Comparison of ENCODE assay signal across 8 cellular contexts in the genomic region with DNA sequence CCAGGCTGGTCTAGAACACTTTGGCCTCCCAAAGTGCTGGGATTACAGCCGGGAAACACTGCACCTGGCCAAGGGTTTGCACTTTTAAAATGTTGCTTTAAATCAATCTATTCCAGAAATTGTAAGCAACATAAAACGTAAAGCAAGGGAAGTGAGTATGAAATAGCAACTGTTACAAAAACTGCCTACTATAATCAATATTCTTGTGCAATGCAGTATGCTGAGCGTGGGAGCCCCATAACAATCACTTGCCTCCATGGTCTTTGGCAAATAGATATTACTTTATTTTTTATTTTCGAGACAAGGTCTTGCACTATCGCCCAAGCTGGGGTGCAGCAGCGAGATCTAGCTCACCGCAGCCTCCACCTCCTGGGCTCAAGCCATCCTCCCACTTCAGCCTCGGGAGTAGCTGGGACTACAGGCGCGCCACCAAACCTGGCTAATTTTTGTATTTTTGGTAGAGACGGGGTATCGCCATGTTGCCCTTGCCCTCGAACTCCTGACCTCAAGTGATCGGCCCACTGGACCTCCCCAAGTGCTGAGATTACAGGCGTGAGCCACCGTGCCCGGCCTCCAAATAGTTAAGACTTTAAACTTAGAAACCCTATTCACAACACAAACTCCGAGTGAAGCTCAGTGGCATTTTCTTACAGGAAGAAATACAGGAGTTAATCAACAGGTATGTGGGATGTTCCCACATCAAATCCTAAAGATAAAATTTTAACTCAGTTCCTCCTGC. TPM values are rescaled to one million over a fixed set of nuclear protein-coding genes. Genes with fewer than 3 reads are reported as not detected.
DNase-seq lines count a peak whose midpoint lies in the region; ATAC-seq, FAIRE-seq and TF ChIP-seq lines count a peak whose summit lies in the region.

No MANE protein-coding gene starts in this region.

- H3K9me2 ChIP-seq in OCI-LY1 (ENCODE audit: low read depth, low read length), result no peaks in the 10 kb centered on the region

- H3K4me3 ChIP-seq in OCI-LY1 (ENCODE audit: low read depth, low read length, poor library complexity, severe bottlenecking) (peak overlapping the region; percentile 87), breast epithelium (peak overlapping the region; percentile 96 to 97 (median 96)), lower lobe of right lung (peak overlapping the region; percentile 82), suprapubic skin (peak overlapping the region; percentile 93)

- H3K9me3 ChIP-seq in OCI-LY1 (ENCODE audit: low read length) (no peaks in the 10 kb centered on the region), breast epithelium (no peaks in the 10 kb centered on the region), lower lobe of right lung (no peaks in the 10 kb centered on the region), suprapubic skin (no peaks in the 10 kb centered on the region)

- H3K27me3 ChIP-seq in OCI-LY1 (ENCODE audit: insufficient read depth, low read length), result no peaks in the 10 kb centered on the region
- H3K27me3 ChIP-seq in breast epithelium, result no peaks in the 10 kb centered on the region
- H3K27me3 ChIP-seq in lower lobe of right lung (ENCODE audit: low read depth), result no peaks in the 10 kb centered on the region
- H3K27me3 ChIP-seq in suprapubic skin, result no peaks in the 10 kb centered on the region

- H3K9ac ChIP-seq in OCI-LY1 (ENCODE audit: low read length), result peak overlapping the region; percentile 78

- no peak for TF ChIP-seq CTCF in OCI-LY1 (IDR thresholded peaks at IDR 0.05; ENCODE audit: low read length)
- no peak for TF ChIP-seq CTCF in breast epithelium (IDR thresholded peaks at IDR 0.05)
- TF ChIP-seq CTCF in lower lobe of right lung (IDR thresholded peaks at IDR 0.05), result no peak
- TF ChIP-seq CTCF in suprapubic skin (IDR thresholded peaks at IDR 0.05), result no peak

- TF ChIP-seq POLR2A in GM12891 (IDR thresholded peaks at IDR 0.05; ENCODE audit: low read depth, low read length) (no peak), breast epithelium (IDR thresholded peaks at IDR 0.05) (no peak), suprapubic skin (IDR thresholded peaks at IDR 0.05) (no peak)

- no peak for TF ChIP-seq EP300 in suprapubic skin (IDR thresholded peaks at IDR 0.05)

- H3K27ac ChIP-seq in OCI-LY1 (ENCODE audit: low read depth, low read length, poor library complexity, severe bottlenecking) (peak overlapping the region; percentile 95), breast epithelium (peak overlapping the region; percentile 99), lower lobe of right lung (peak overlapping the region; percentile 97), suprapubic skin (peak overlapping the region; percentile 99)

- peak in 1 of 2 donors; percentile 0 for ATAC-seq in lower lobe of right lung

- H3K36me3 ChIP-seq in OCI-LY1 (ENCODE audit: insufficient read depth, low read length), result peaks cover 25% of the 10 kb centered on the region
- no peaks in the 10 kb centered on the region for H3K36me3 ChIP-seq in breast epithelium
- H3K36me3 ChIP-seq in lower lobe of right lung, result no peaks in the 10 kb centered on the region
- H3K36me3 ChIP-seq in suprapubic skin, result no peaks in the 10 kb centered on the region

- FAIRE-seq in GM12891 (lab: Jason Lieb, UNC), result peak; percentile 66

- 35% methylated on average over 18 of the region's 18 CpGs for WGBS in suprapubic skin

- H3K4me1 ChIP-seq in OCI-LY1 (ENCODE audit: insufficient read depth, low read length, severe bottlenecking) (peaks cover 30% of the 10 kb centered on the region), breast epithelium (peaks cover 0 to 16% of the 10 kb centered on the region in 2 donors), lower lobe of right lung (peaks cover 36% of the 10 kb centered on the region), suprapubic skin (peaks cover 34% of the 10 kb centered on the region)

- DNase-seq in GM12891 (ENCODE audit: insufficient read length, low spot score) (no peak), breast epithelium (ENCODE audit: low spot score in 2 of 2) (no peak), lower lobe of right lung (peak; percentile 47), suprapubic skin (ENCODE audit: low spot score in 2 of 2) (peak in 1 of 2 donors; percentile 64), AML-193 (lab: John Stamatoyannopoulos, UW) (no peak), NCI-H2196 treated with DMSO at 0.1 percent for 48 hours (lab: John Stamatoyannopoulos, UW; ENCODE audit: unreplicated experiment) (no peak), mesenteric fat pad (ENCODE audit: low spot score) (no peak)

- 0 out of 2 replicates have a peak, but pooled peaks cover 7% of the 10 kb centered on the region for H4K20me1 ChIP-seq in OCI-LY1 (ENCODE audit: insufficient read depth, low read length)

- intact Hi-C loops in breast epithelium (cut with DNase I; ENCODE audit: low total_unique reads), result no loop called here
- intact Hi-C loops in lower lobe of right lung (cut with DNase I), result no loop called here

- H2AFZ ChIP-seq in OCI-LY1 (ENCODE audit: low read length), result peak overlapping the region; percentile 20

- peak overlapping the region; percentile 74 for H3K4me2 ChIP-seq in OCI-LY1 (ENCODE audit: low read length)

- peaks cover 36% of the 10 kb centered on the region for H3K79me2 ChIP-seq in OCI-LY1 (ENCODE audit: insufficient read depth, low read length)

- no peaks in the 10 kb centered on the region for H3F3A ChIP-seq in OCI-LY1 (ENCODE audit: insufficient read depth, low read length)

TF ChIP-seq in GM12891, 5 proteins besides CTCF, POLR2A, EP300 and RAD21:
- TF ChIP-seq TAF1 (IDR thresholded peaks at IDR 0.05; ENCODE audit: low read depth, low read length), result no peak
- TF ChIP-seq PAX5 (IDR thresholded peaks at IDR 0.05; ENCODE audit: insufficient read depth, low read length, severe bottlenecking), result no peak
- no peak for TF ChIP-seq SPI1 (IDR thresholded peaks at IDR 0.05; ENCODE audit: low read depth, low read length)
- no peak for TF ChIP-seq POU2F2 (IDR thresholded peaks at IDR 0.05; ENCODE audit: low read depth, low read length)
- no peak for TF ChIP-seq POLR2AphosphoS5 (IDR thresholded peaks at IDR 0.05; ENCODE audit: low read depth, low read length)

RNA-seq across cellular contexts. Expression of a gene that starts 1.2 kb away (rescaled TPM):
- polyA plus RNA-seq in GM12891 (2012; ENCODE audit: low read depth, missing spikeins), result 10.1 TPM
- total RNA-seq in breast epithelium (10 to 100 TPM; 35.8 to 62.8 (median 40.3) TPM), lower lobe of right lung (44.0 TPM), suprapubic skin (10 to 100 TPM; 24.0 to 55.8 (median 33.0) TPM), mesenteric fat pad (29.5 TPM)
